ENCODE assay signal across 1 cellular context in the genomic region with DNA sequence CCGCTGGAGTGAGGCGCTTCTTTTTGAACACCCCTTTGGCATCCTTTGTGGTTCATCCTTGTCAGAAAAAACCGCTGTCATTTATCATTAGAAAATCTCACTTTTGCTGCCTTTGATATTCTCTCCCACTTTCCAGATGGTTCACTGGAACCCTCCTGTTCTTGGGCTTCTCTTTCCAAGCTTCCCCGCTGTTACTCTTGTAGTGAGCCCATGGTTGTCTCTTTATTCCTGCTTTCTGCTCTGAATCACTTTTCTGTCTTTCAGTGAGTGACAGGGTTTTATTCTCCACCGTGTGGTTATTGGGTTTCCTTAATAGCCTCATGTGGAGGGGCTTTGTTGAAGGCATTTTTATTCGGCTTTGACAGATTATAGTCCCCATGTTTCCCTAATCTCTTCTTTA.
TF ChIP-seq lines count a peak whose summit lies in the region.

No MANE protein-coding gene starts in this region.

TF ChIP-seq in WTC11, 78 proteins besides CTCF, POLR2A, EP300 and RAD21 (continued from another document):
- TF ChIP-seq FOXP4 (CRISPR knock-in tag; IDR thresholded peaks at IDR 0.05) (no peak), EMX1 (CRISPR knock-in tag; IDR thresholded peaks at IDR 0.05) (no peak), SMAD3 (CRISPR knock-in tag; IDR thresholded peaks at IDR 0.05; ENCODE audit: borderline replicate concordance) (no peak), CREB1 (CRISPR knock-in tag; IDR thresholded peaks at IDR 0.05) (no peak), ETV6 (CRISPR knock-in tag; IDR thresholded peaks at IDR 0.05) (no peak), ZNF121 (CRISPR knock-in tag; IDR thresholded peaks at IDR 0.05) (no peak), FOXK1 (CRISPR knock-in tag; IDR thresholded peaks at IDR 0.05) (no peak), GTF2I (CRISPR knock-in tag; conservative IDR thresholded peaks at IDR 0.05) (no peak), ZNF396 (CRISPR knock-in tag; IDR thresholded peaks at IDR 0.05; ENCODE audit: borderline replicate concordance) (no peak)
- TF ChIP-seq, protein P1, sequence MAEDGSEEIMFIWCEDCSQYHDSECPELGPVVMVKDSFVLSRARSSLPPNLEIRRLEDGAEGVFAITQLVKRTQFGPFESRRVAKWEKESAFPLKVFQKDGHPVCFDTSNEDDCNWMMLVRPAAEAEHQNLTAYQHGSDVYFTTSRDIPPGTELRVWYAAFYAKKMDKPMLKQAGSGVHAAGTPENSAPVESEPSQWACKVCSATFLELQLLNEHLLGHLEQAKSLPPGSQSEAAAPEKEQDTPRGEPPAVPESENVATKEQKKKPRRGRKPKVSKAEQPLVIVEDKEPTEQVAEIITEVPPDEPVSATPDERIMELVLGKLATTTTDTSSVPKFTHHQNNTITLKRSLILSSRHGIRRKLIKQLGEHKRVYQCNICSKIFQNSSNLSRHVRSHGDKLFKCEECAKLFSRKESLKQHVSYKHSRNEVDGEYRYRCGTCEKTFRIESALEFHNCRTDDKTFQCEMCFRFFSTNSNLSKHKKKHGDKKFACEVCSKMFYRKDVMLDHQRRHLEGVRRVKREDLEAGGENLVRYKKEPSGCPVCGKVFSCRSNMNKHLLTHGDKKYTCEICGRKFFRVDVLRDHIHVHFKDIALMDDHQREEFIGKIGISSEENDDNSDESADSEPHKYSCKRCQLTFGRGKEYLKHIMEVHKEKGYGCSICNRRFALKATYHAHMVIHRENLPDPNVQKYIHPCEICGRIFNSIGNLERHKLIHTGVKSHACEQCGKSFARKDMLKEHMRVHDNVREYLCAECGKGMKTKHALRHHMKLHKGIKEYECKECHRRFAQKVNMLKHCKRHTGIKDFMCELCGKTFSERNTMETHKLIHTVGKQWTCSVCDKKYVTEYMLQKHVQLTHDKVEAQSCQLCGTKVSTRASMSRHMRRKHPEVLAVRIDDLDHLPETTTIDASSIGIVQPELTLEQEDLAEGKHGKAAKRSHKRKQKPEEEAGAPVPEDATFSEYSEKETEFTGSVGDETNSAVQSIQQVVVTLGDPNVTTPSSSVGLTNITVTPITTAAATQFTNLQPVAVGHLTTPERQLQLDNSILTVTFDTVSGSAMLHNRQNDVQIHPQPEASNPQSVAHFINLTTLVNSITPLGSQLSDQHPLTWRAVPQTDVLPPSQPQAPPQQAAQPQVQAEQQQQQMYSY (CRISPR knock-in tag; IDR thresholded peaks at IDR 0.05) = no peak
